Comparison of ENCODE assay signal across 20 cellular contexts in genomic region chr11:116148056-116148455, GRCh38.
DNase-seq lines count a peak whose midpoint lies in the region; ATAC-seq, FAIRE-seq and TF ChIP-seq lines count a peak whose summit lies in the region.
"Had no signal": no experiment of that assay in that cellular context is flagged by ENCODE, and none has a peak within 500 bp of the region (broad histone marks: within the 10 kb centered on the region; RNA-seq: fewer than 3 reads in every experiment).

No MANE protein-coding gene starts in this region.

- POLR2A ChIA-PET in GM12878 (lab: Charles Lee) = interaction anchor here (0.9 to 1.4 kb wide), 2 partner anchors 72 to 74 kb away, joined by 3 to 4 read pairs; no protein-coding TSS in a partner anchor

- no TSS peak for BruUV-seq in GM12878 (replicated peaks; lab: Mats Ljungman, UMichigan)

- H3K27me3 Mint-ChIP-seq in osteocyte (ENCODE audit: unreplicated experiment) = peaks cover 34% of the 10 kb centered on the region

- no peak for TF ChIP-seq POLR2A in GM12878 (IDR thresholded peaks at IDR 0.05; ENCODE audit: low read depth, low read length)

- H3K27me3 ChIP-seq in GM12878 (replicated peaks in 1 of 2; ENCODE audit: control insufficient read depth in 2 of 2, insufficient read depth in 2 of 2, low read length in 1 of 2) (no peaks in the 10 kb centered on the region; a peak in 1 of 4 replicates), tibial artery (no peaks in the 10 kb centered on the region), foreskin keratinocyte (peaks cover 5% of the 10 kb centered on the region)
- H3K27me3 ChIP-seq: BLaER1, colonic mucosa, upper lobe of left lung had no signal

- no peaks in the 10 kb centered on the region for H3K36me3 Mint-ChIP-seq in osteocyte (ENCODE audit: unreplicated experiment)
- H3K36me3 Mint-ChIP-seq: natural killer cell had no signal

- DNase-seq in NCI-H2107 treated with DMSO at 0.1 percent for 48 hours (lab: John Stamatoyannopoulos, UW; ENCODE audit: unreplicated experiment) (peak; percentile 39), NCI-H2107 (lab: John Stamatoyannopoulos, UW) (no peak), NCI-H510A treated with DMSO at 0.1 percent for 48 hours (lab: John Stamatoyannopoulos, UW) (peak; percentile 69), GM12878 (ENCODE audit: low read depth, low spot score) (no peak), osteocyte (ENCODE audit: extremely low spot score, unreplicated experiment) (peak; percentile 66), tibial artery (no peak), foreskin keratinocyte (no peak)
- DNase-seq: activated CD4-positive, alpha-beta T cell treated with anti-CD3 and anti-CD28 coated beads for 4 hours; activated effector memory CD4-positive, alpha-beta T cell treated with anti-CD3 and anti-CD28 coated beads, Interleukin-2, amount 50 U/mL, for 16 hours; colonic mucosa; MM.1S; natural killer cell; SW 1271; upper lobe of left lung had no signal

- H3K79me2 ChIP-seq in GM12878 (ENCODE audit: control insufficient read depth, insufficient read depth, low read length) = no peaks in the 10 kb centered on the region

- H3K9me3 Mint-ChIP-seq in osteocyte (ENCODE audit: unreplicated experiment) = peaks cover 11% of the 10 kb centered on the region

- ATAC-seq in GM12878 (no peak; the same call in 1 of the 3 replicates), HG03039 (IDR thresholded peaks at IDR 0.05; ENCODE audit: unreplicated experiment) (no peak), foreskin keratinocyte (no peak)
- ATAC-seq: natural killer cell had no signal

- H3K4me2 ChIP-seq in GM12878 (ENCODE audit: control insufficient read depth, insufficient read depth) = peak overlapping the region; percentile 42
- H3K4me2 ChIP-seq: BLaER1 had no signal

- no peak overlapping the region for H2AFZ ChIP-seq in GM12878 (ENCODE audit: control insufficient read depth, low read depth, low read length)

- in situ Hi-C loops in GM12878 (cut with MboI) = no loop called here

- peaks cover 7% of the 10 kb centered on the region for H3K4me1 ChIP-seq in GM12878 (ENCODE audit: control insufficient read depth, insufficient read depth, low read length)
- no peaks in the 10 kb centered on the region for H3K4me1 ChIP-seq in tibial artery
- no peaks in the 10 kb centered on the region for H3K4me1 ChIP-seq in foreskin keratinocyte
- H3K4me1 ChIP-seq: BLaER1, colonic mucosa, upper lobe of left lung had no signal

- RAD21 ChIA-PET in GM12878 (lab: Charles Lee; ENCODE audit: unreplicated experiment) = interaction anchor here (0.6 to 1.9 kb wide), 9 partner anchors 61 to 823 kb away, joined by 3 to 8 read pairs (median 4); no protein-coding TSS in a partner anchor

- H3K4me3 Mint-ChIP-seq in osteocyte (ENCODE audit: unreplicated experiment) = no peak overlapping the region
- H3K4me3 Mint-ChIP-seq: natural killer cell; stimulated activated naive CD8-positive, alpha-beta T cell treated with anti-CD3 and anti-CD28 coated beads, Interleukin-15, Interleukin-2, amounts not matched to agents 100 ng/mL and 50 ng/mL, for 24 hours had no signal

- H4K20me1 ChIP-seq in GM12878 (ENCODE audit: control insufficient read depth, insufficient read depth) = no peaks in the 10 kb centered on the region
- H4K20me1 ChIP-seq: BLaER1 had no signal

- H3K4me3 ChIP-seq in GM12878 = no peak overlapping the region
- no peak overlapping the region for H3K4me3 ChIP-seq in tibial artery
- H3K4me3 ChIP-seq: BLaER1, colonic mucosa, skin epidermis, upper lobe of left lung had no signal

- no peak for TF ChIP-seq RAD21 in GM12878 (IDR thresholded peaks at IDR 0.05; ENCODE audit: insufficient read depth, low read depth, low read length)

- no peak overlapping the region for H3K27ac Mint-ChIP-seq in osteocyte (ENCODE audit: unreplicated experiment)
- H3K27ac Mint-ChIP-seq: natural killer cell; progenitor cell of endocrine pancreas; stimulated activated naive CD8-positive, alpha-beta T cell treated with anti-CD3 and anti-CD28 coated beads, Interleukin-15, Interleukin-2, amounts not matched to agents 100 ng/mL and 50 ng/mL, for 24 hours had no signal

- FAIRE-seq in GM12878 (lab: Jason Lieb, UNC) = no peak
- FAIRE-seq: A204.1 had no signal

- SMC1A ChIA-PET in GM12878 (lab: Charles Lee; ENCODE audit: uncharacterized antibody, unreplicated experiment) = interaction anchor here (0.7 to 0.9 kb wide), 5 partner anchors 11 to 807 kb away, joined by 3 to 4 read pairs (median 3); no protein-coding TSS in a partner anchor

- TF ChIP-seq EP300 in GM12878 (IDR thresholded peaks at IDR 0.05; ENCODE audit: borderline replicate concordance in 1 of 2, control insufficient read depth in 1 of 2, low read depth in 2 of 2, low read length in 2 of 2) = no peak

- H3K36me3 ChIP-seq in GM12878 (ENCODE audit: control insufficient read depth in 2 of 2, insufficient read depth in 2 of 2, low read length in 1 of 2) = no peaks in the 10 kb centered on the region
- H3K36me3 ChIP-seq in tibial artery = no peaks in the 10 kb centered on the region
- H3K36me3 ChIP-seq: BLaER1, colonic mucosa, upper lobe of left lung had no signal

- CTCF ChIA-PET in GM12878 (lab: Yijun Ruan, JAX) = interaction anchor here (0.7 to 2.2 kb wide), 7 partner anchors 9 to 530 kb away, joined by 3 to 6 read pairs (median 3); no protein-coding TSS in a partner anchor

- H3K4me1 Mint-ChIP-seq in osteocyte (ENCODE audit: unreplicated experiment) = no peaks in the 10 kb centered on the region
- H3K4me1 Mint-ChIP-seq: natural killer cell had no signal

- H3K9me3 ChIP-seq in GM12878 (replicated peaks; ENCODE audit: control insufficient read depth, insufficient read depth, low read length) (no peaks in the 10 kb centered on the region; the same call in 1 of the 3 replicates), tibial artery (peaks cover 0 to 4% (median 0%) of the 10 kb centered on the region in 3 donors)
- H3K9me3 ChIP-seq: BLaER1, colonic mucosa had no signal

- intact Hi-C loops in GM12878 (cut with micrococcal nuclease; ENCODE audit: unreplicated experiment) (no loop called here), tibial artery (cut with DNase I; ENCODE audit: low total_unique reads) (no loop called here)

- no peak overlapping the region for H3K9ac ChIP-seq in GM12878 (ENCODE audit: control insufficient read depth, insufficient read depth, low read length)
- H3K9ac ChIP-seq: BLaER1 had no signal

- TF ChIP-seq CTCF in GM12878 (IDR thresholded peaks at IDR 0.05 in 2 of 3, conservative IDR thresholded peaks at IDR 0.05 in 1 of 3; ENCODE audit: control insufficient read depth in 2 of 3, extremely low read depth in 1 of 3, insufficient read depth in 1 of 3, low read depth in 3 of 3, low read length in 3 of 3) (no peak), osteocyte (IDR thresholded peaks at IDR 0.05) (no peak), tibial artery (IDR thresholded peaks at IDR 0.05) (no peak), foreskin keratinocyte (conservative IDR thresholded peaks at IDR 0.05) (no peak)

- 30% methylated on average over 10 of the region's 10 CpGs for WGBS in GM12878 (ENCODE audit: insufficient coverage, insufficient replicate concordance, low lambda C conversion rate, missing lambda C conversion rate)

- H3K27ac ChIP-seq in GM12878 (ENCODE audit: control insufficient read depth, insufficient read depth) (no peak overlapping the region), tibial artery (no peak overlapping the region), foreskin keratinocyte (no peak overlapping the region)
- H3K27ac ChIP-seq: BLaER1, colonic mucosa, skin epidermis, upper lobe of left lung had no signal

TF ChIP-seq in GM12878, 131 proteins besides CTCF, POLR2A, EP300 and RAD21:
- TF ChIP-seq GATAD2B (conservative IDR thresholded peaks at IDR 0.05; ENCODE audit: low read depth) = no peak
- TF ChIP-seq HDGF (IDR thresholded peaks at IDR 0.05) = no peak
- TF ChIP-seq HCFC1 (IDR thresholded peaks at IDR 0.05; ENCODE audit: low read length) = no peak
- TF ChIP-seq SMAD5 (IDR thresholded peaks at IDR 0.05; ENCODE audit: low read depth) = no peak
- no peak for TF ChIP-seq CHD1 (IDR thresholded peaks at IDR 0.05; ENCODE audit: low read depth, low read length)

Comparison
In these comparisons a context has a peak if more than half of its experiments do, and no peak if none do; other contexts are left out.
1. DNase-seq: peak in NCI-H2107 treated with DMSO at 0.1 percent for 48 hours (single experiment), NCI-H510A treated with DMSO at 0.1 percent for 48 hours (single experiment) and osteocyte (single experiment); none in NCI-H2107 (single experiment), GM12878 (single experiment), tibial artery (0 of 2) and foreskin keratinocyte (0 of 2).